Comparison of ENCODE assay signal across 10 cellular contexts in the genomic region with DNA sequence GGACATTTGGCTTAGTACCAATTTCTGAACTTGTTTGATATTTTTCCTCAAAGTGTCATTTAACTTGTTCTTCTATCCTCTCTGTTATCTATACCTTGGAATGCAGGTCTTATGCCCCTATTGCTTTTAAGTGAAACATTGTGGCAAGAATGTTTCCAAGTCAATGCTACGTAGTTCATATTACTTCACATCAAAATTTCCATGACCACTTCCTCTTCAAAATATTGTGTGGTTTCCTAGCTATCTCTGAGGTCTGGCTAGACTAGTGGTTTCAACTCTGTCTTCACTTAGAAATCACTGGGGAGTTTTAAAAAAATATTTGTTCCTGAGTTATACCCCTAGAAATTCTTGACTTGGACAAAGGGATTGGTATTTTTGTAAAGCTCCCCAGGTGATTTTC. TPM values are rescaled to one million over a fixed set of nuclear protein-coding genes. Genes with fewer than 3 reads are reported as not detected.
A peak's percentile ranks its signal among the peaks of the same experiment; 100 is the strongest.
DNase-seq lines count a peak whose midpoint lies in the region; ATAC-seq and TF ChIP-seq lines count a peak whose summit lies in the region.
"Had no signal": no experiment of that assay in that cellular context is flagged by ENCODE, and none has a peak within 500 bp of the region (broad histone marks: within the 10 kb centered on the region; RNA-seq: fewer than 3 reads in every experiment).

No MANE protein-coding gene starts in this region.

- no peak for ATAC-seq in WTC11

- H3K4me1 Mint-ChIP-seq in activated naive CD8-positive, alpha-beta T cell treated with anti-CD3 and anti-CD28 coated beads for 36 hours, result peaks cover 48% of the 10 kb centered on the region
- H3K4me1 Mint-ChIP-seq in WTC11, result peaks cover 19% of the 10 kb centered on the region

- H3K9me3 Mint-ChIP-seq in activated naive CD8-positive, alpha-beta T cell treated with anti-CD3 and anti-CD28 coated beads for 36 hours, result peaks cover 45% of the 10 kb centered on the region
- H3K9me3 Mint-ChIP-seq in WTC11, result peaks cover 24% of the 10 kb centered on the region

- no peak overlapping the region for H3K9ac ChIP-seq in KMS-11
- no peak overlapping the region for H3K9ac ChIP-seq in smooth muscle cell (ENCODE audit: low read depth)

- peak overlapping the region; percentile 40 for H3K27ac ChIP-seq in KMS-11
- peak overlapping the region; percentile 74 for H3K27ac ChIP-seq in smooth muscle cell (ENCODE audit: low read depth)
- H3K27ac ChIP-seq in coronary artery, result no peak overlapping the region
- H3K27ac ChIP-seq: SK-N-MC had no signal

- H3K9me3 ChIP-seq in smooth muscle cell (replicated peaks; ENCODE audit: low read depth), result no peaks in the 10 kb centered on the region

- H3K36me3 ChIP-seq in KMS-11 (ENCODE audit: insufficient read depth) (no peaks in the 10 kb centered on the region), smooth muscle cell (ENCODE audit: low read depth) (no peaks in the 10 kb centered on the region)

- POLR2A ChIA-PET in WTC11 (lab: Charles Lee), result no interaction called here

- TF ChIP-seq CTCF in KMS-11 (conservative IDR thresholded peaks at IDR 0.05; ENCODE audit: low read depth, low read length) (no peak), smooth muscle cell (IDR thresholded peaks at IDR 0.05; ENCODE audit: borderline replicate concordance, insufficient read depth, poor library complexity, severe bottlenecking) (no peak), coronary artery (IDR thresholded peaks at IDR 0.05) (no peak), WTC11 (IDR thresholded peaks at IDR 0.05) (no peak)

- CTCF ChIA-PET in WTC11 (lab: Charles Lee), result interaction anchor here (0.5 to 0.9 kb wide), 2 partner anchors 21 to 178 kb away, joined by 3 read pairs; no protein-coding TSS in a partner anchor

- H3F3A ChIP-seq in smooth muscle cell (ENCODE audit: low read depth), result no peaks in the 10 kb centered on the region

- H3K4me1 ChIP-seq in KMS-11 (ENCODE audit: low read depth, poor library complexity, severe bottlenecking) (peaks cover 64% of the 10 kb centered on the region), smooth muscle cell (ENCODE audit: low read depth) (no peaks in the 10 kb centered on the region)

- H2AFZ ChIP-seq in KMS-11 (ENCODE audit: low read depth), result no peak overlapping the region
- H2AFZ ChIP-seq in smooth muscle cell (ENCODE audit: low read depth), result no peak overlapping the region

- no peaks in the 10 kb centered on the region for H3K27me3 Mint-ChIP-seq in activated naive CD8-positive, alpha-beta T cell treated with anti-CD3 and anti-CD28 coated beads for 36 hours
- no peaks in the 10 kb centered on the region for H3K27me3 Mint-ChIP-seq in WTC11 (ENCODE audit: low read depth)

- peak overlapping the region; percentile 91 for H3K27ac Mint-ChIP-seq in activated naive CD8-positive, alpha-beta T cell treated with anti-CD3 and anti-CD28 coated beads for 36 hours
- H3K27ac Mint-ChIP-seq in WTC11, result no peak overlapping the region

- peak; percentile 68 to 97 for DNase-seq in NOMO-1 (lab: John Stamatoyannopoulos, UW; ENCODE audit: unreplicated experiment in 2 of 2)
- no peak for DNase-seq in NOMO-1 treated with dmso at 0.1 percent for 144 hours (lab: John Stamatoyannopoulos, UW; ENCODE audit: unreplicated experiment)
- DNase-seq in activated naive CD8-positive, alpha-beta T cell treated with anti-CD3 and anti-CD28 coated beads for 36 hours, result no peak
- no peak for DNase-seq in smooth muscle cell (lab: John Stamatoyannopoulos, UW; ENCODE audit: unreplicated experiment)
- no peak for DNase-seq in coronary artery (ENCODE audit: low spot score)
- DNase-seq in WTC11 (ENCODE audit: low spot score), result no peak
- DNase-seq in inferior parietal cortex (ENCODE audit: extremely low spot score), result no peak
- DNase-seq: 8988T had no signal

- H3K27me3 ChIP-seq in KMS-11 (ENCODE audit: insufficient read depth, low read depth), result no peaks in the 10 kb centered on the region
- no peaks in the 10 kb centered on the region for H3K27me3 ChIP-seq in smooth muscle cell (ENCODE audit: low read depth)

- no peak overlapping the region for H3K4me3 ChIP-seq in KMS-11 (IDR thresholded peaks at IDR 0.05; ENCODE audit: insufficient read depth, low read depth, low read length)
- H3K4me3 ChIP-seq in smooth muscle cell, result no peak overlapping the region
- no peak overlapping the region for H3K4me3 ChIP-seq in coronary artery
- H3K4me3 ChIP-seq: SK-N-MC had no signal

- peaks cover 50% of the 10 kb centered on the region for H3K36me3 Mint-ChIP-seq in activated naive CD8-positive, alpha-beta T cell treated with anti-CD3 and anti-CD28 coated beads for 36 hours
- peaks cover 22% of the 10 kb centered on the region for H3K36me3 Mint-ChIP-seq in WTC11

- 23% methylated on average over 1 of the region's 1 CpG for WGBS in smooth muscle cell (ENCODE audit: low lambda C conversion rate)

- peak overlapping the region; percentile 12 for H3K4me3 Mint-ChIP-seq in activated naive CD8-positive, alpha-beta T cell treated with anti-CD3 and anti-CD28 coated beads for 36 hours
- H3K4me3 Mint-ChIP-seq in WTC11, result no peak overlapping the region

- H3K79me2 ChIP-seq in KMS-11 (ENCODE audit: insufficient read depth, low read depth), result no peaks in the 10 kb centered on the region
- no peaks in the 10 kb centered on the region for H3K79me2 ChIP-seq in smooth muscle cell (ENCODE audit: low read depth)

- H3K4me2 ChIP-seq in KMS-11 (peak overlapping the region; percentile 75; the same call in 1 of the 2 replicates), smooth muscle cell (no peak overlapping the region)

- H4K20me1 ChIP-seq in KMS-11 (ENCODE audit: insufficient read depth), result no peaks in the 10 kb centered on the region
- H4K20me1 ChIP-seq in smooth muscle cell (ENCODE audit: low read depth), result no peaks in the 10 kb centered on the region

TF ChIP-seq in WTC11, 78 proteins besides CTCF, POLR2A, EP300 and RAD21:
- TF ChIP-seq IRF2 (CRISPR knock-in tag; IDR thresholded peaks at IDR 0.05; ENCODE audit: borderline replicate concordance, low read depth) (no peak), ZNF263 (CRISPR knock-in tag; IDR thresholded peaks at IDR 0.05; ENCODE audit: low read depth) (no peak), HMGA2 (CRISPR knock-in tag; IDR thresholded peaks at IDR 0.05) (no peak)
- TF ChIP-seq, protein P1, sequence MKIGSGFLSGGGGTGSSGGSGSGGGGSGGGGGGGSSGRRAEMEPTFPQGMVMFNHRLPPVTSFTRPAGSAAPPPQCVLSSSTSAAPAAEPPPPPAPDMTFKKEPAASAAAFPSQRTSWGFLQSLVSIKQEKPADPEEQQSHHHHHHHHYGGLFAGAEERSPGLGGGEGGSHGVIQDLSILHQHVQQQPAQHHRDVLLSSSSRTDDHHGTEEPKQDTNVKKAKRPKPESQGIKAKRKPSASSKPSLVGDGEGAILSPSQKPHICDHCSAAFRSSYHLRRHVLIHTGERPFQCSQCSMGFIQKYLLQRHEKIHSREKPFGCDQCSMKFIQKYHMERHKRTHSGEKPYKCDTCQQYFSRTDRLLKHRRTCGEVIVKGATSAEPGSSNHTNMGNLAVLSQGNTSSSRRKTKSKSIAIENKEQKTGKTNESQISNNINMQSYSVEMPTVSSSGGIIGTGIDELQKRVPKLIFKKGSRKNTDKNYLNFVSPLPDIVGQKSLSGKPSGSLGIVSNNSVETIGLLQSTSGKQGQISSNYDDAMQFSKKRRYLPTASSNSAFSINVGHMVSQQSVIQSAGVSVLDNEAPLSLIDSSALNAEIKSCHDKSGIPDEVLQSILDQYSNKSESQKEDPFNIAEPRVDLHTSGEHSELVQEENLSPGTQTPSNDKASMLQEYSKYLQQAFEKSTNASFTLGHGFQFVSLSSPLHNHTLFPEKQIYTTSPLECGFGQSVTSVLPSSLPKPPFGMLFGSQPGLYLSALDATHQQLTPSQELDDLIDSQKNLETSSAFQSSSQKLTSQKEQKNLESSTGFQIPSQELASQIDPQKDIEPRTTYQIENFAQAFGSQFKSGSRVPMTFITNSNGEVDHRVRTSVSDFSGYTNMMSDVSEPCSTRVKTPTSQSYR (CRISPR knock-in tag; IDR thresholded peaks at IDR 0.05), result no peak
- TF ChIP-seq, protein P2, sequence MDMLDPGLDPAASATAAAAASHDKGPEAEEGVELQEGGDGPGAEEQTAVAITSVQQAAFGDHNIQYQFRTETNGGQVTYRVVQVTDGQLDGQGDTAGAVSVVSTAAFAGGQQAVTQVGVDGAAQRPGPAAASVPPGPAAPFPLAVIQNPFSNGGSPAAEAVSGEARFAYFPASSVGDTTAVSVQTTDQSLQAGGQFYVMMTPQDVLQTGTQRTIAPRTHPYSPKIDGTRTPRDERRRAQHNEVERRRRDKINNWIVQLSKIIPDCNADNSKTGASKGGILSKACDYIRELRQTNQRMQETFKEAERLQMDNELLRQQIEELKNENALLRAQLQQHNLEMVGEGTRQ (CRISPR knock-in tag; IDR thresholded peaks at IDR 0.05), result no peak
- TF ChIP-seq, protein P3, sequence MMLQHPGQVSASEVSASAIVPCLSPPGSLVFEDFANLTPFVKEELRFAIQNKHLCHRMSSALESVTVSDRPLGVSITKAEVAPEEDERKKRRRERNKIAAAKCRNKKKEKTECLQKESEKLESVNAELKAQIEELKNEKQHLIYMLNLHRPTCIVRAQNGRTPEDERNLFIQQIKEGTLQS (CRISPR knock-in tag; conservative IDR thresholded peaks at IDR 0.05), result no peak
TF ChIP-seq in WTC11: peak in this region for 0.

RNA-seq across cellular contexts. Expression of a gene that starts 20.2 kb away (rescaled TPM):
- total RNA-seq in activated naive CD8-positive, alpha-beta T cell treated with anti-CD3 and anti-CD28 coated beads for 36 hours, result 1 to 10 TPM; 6.7 to 6.9 TPM
- 7.5 and 13.7 TPM in 2 replicates for total RNA-seq in smooth muscle cell
- polyA plus RNA-seq in smooth muscle cell, result 1.5 and 3.0 TPM in 2 replicates
- 3.8 to 6.9 TPM (median 4.0 TPM) in 3 replicates for total RNA-seq in WTC11 (2021)

Comparison
In these comparisons a context has a peak if more than half of its experiments do, and no peak if none do; other contexts are left out.
1. DNase-seq: peak in NOMO-1 (2 of 2); none in NOMO-1 treated with dmso at 0.1 percent for 144 hours (single experiment), activated naive CD8-positive, alpha-beta T cell treated with anti-CD3 and anti-CD28 coated beads for 36 hours (single experiment), smooth muscle cell (single experiment), coronary artery (single experiment), WTC11 (single experiment) and inferior parietal cortex (single experiment).
2. H3K27ac ChIP-seq: peak in KMS-11 (single experiment) and smooth muscle cell (single experiment); none in coronary artery (0 of 2).